Comparison of ENCODE assay signal across 20 cellular contexts in the genomic region with DNA sequence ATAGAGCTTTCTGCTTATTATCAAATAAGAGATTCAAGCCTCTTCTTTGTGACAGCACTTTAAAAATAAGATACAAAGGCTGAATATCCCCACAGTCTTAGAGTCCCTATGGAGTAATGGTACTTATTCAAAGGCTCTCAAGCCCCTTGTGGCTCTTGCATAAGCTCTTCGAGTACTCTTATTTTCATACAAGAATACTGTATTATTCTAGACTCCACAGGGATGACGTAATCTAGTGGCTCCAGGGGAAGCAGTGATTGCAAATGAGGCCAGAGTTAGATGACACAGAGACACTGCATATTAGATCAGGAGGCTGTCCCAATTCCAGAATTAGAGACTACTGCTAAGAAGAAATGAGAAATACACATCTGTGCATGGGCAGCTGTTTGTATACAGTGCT.
DNase-seq lines count a peak whose midpoint lies in the region; ATAC-seq, FAIRE-seq and TF ChIP-seq lines count a peak whose summit lies in the region.
"Had no signal": no experiment of that assay in that cellular context is flagged by ENCODE, and none has a peak within 500 bp of the region (broad histone marks: within the 10 kb centered on the region; RNA-seq: fewer than 3 reads in every experiment).

No MANE protein-coding gene starts in this region.

- H2AFZ ChIP-seq in astrocyte (ENCODE audit: low read depth, low read length) = no peak overlapping the region

- POLR2A ChIA-PET in HEK293 (lab: Yijun Ruan, JAX) = no interaction called here

- no peaks in the 10 kb centered on the region for H3K27me3 Mint-ChIP-seq in astrocyte (ENCODE audit: low read depth, unreplicated experiment)
- H3K27me3 Mint-ChIP-seq: B cell, memory B cell, naive B cell had no signal

- TF ChIP-seq CTCF in HEK293 (tag by site-specific recombination; IDR thresholded peaks at IDR 0.05) (no peak), astrocyte (IDR thresholded peaks at IDR 0.05; ENCODE audit: insufficient read depth, low read depth, low read length) (no peak)

- no peak overlapping the region for H3K27ac Mint-ChIP-seq in astrocyte (ENCODE audit: unreplicated experiment)
- H3K27ac Mint-ChIP-seq: B cell, endodermal cell, memory B cell, naive B cell had no signal

- no peak overlapping the region for H3K4me2 ChIP-seq in astrocyte (ENCODE audit: low read length)

- no peaks in the 10 kb centered on the region for H3K9me3 ChIP-seq in HEK293 (ENCODE audit: control insufficient read depth, insufficient read depth, low read depth, low read length)
- H3K9me3 ChIP-seq in astrocyte (ENCODE audit: insufficient read depth, low read depth, low read length) = no peaks in the 10 kb centered on the region
- H3K9me3 ChIP-seq: ovary had no signal

- H4K20me1 ChIP-seq in astrocyte (ENCODE audit: insufficient read depth, low read length) = no peaks in the 10 kb centered on the region

- H3K36me3 ChIP-seq in HEK293 (ENCODE audit: control insufficient read depth in 2 of 2, insufficient read depth in 1 of 2, low read length in 2 of 2) (no peaks in the 10 kb centered on the region), astrocyte (ENCODE audit: insufficient read depth, low read length) (no peaks in the 10 kb centered on the region)
- H3K36me3 ChIP-seq: ovary had no signal

- no peak for ATAC-seq in GM21423 (IDR thresholded peaks at IDR 0.05; ENCODE audit: unreplicated experiment)
- ATAC-seq: stimulated activated naive CD8-positive, alpha-beta T cell treated with anti-CD3 and anti-CD28 coated beads, Interleukin-15, Interleukin-2, amounts not matched to agents 100 U/mL and 50 U/mL, for 24 hours had no signal

- H3K79me2 ChIP-seq in astrocyte (ENCODE audit: insufficient read depth, low read length) = no peaks in the 10 kb centered on the region

- H3K9me3 Mint-ChIP-seq in astrocyte (ENCODE audit: unreplicated experiment) = peaks cover 4% of the 10 kb centered on the region

- no peak for FAIRE-seq in astrocyte (lab: Jason Lieb, UNC)
- FAIRE-seq: GM18507, keratinocyte had no signal

- H3K4me1 ChIP-seq in HEK293 (ENCODE audit: control insufficient read depth, insufficient read depth, low read length) (no peaks in the 10 kb centered on the region), astrocyte (ENCODE audit: insufficient read depth, low read length) (no peaks in the 10 kb centered on the region)

- H3K9ac ChIP-seq in astrocyte (ENCODE audit: low read length) = no peak overlapping the region

- no peak overlapping the region for H3K27ac ChIP-seq in HEK293 (ENCODE audit: extremely low read depth, low read depth, low read length)
- no peak overlapping the region for H3K27ac ChIP-seq in astrocyte (ENCODE audit: low read depth, low read length)
- H3K27ac ChIP-seq: ovary, skin epidermis had no signal

- H3K4me3 Mint-ChIP-seq in astrocyte (ENCODE audit: unreplicated experiment) = no peak overlapping the region
- H3K4me3 Mint-ChIP-seq: B cell, endodermal cell, memory B cell, naive B cell had no signal

- CTCF ChIA-PET in HEK293 (lab: Yijun Ruan, JAX) = interaction anchor here (0.6 kb wide), 1 partner anchor 226 kb away, joined by 3 read pairs; no protein-coding TSS in a partner anchor

- H3K27me3 ChIP-seq in astrocyte (ENCODE audit: insufficient read depth, low read length) = no peaks in the 10 kb centered on the region
- H3K27me3 ChIP-seq: ovary had no signal

- H3K36me3 Mint-ChIP-seq in astrocyte (ENCODE audit: low read depth, unreplicated experiment) = no peaks in the 10 kb centered on the region
- H3K36me3 Mint-ChIP-seq: memory B cell, naive B cell had no signal

- DNase-seq in LHCN-M2 (ENCODE audit: low read depth) = peak; percentile 2
- peak; percentile 3 for DNase-seq in astrocyte (ENCODE audit: low read depth)
- peak; percentile 9 for DNase-seq in medulla oblongata (ENCODE audit: extremely low spot score)
- DNase-seq in foreskin melanocyte = no peak
- no peak for DNase-seq in HuH-7 (ENCODE audit: low spot score)
- DNase-seq: activated CD4-positive, alpha-beta T cell treated with anti-CD3 and anti-CD28 coated beads, Interleukin-2, amount 50 U/mL, for 48 hours; activated naive CD4-positive, alpha-beta T cell; endodermal cell; naive B cell; ovary; stimulated activated naive CD8-positive, alpha-beta T cell treated with anti-CD3 and anti-CD28 coated beads, Interleukin-15, Interleukin-2, amounts not matched to agents 100 U/mL and 50 U/mL, for 24 hours; T-helper 1 cell; trophoblast cell had no signal

- H3K4me3 ChIP-seq in HEK293 (ENCODE audit: low read depth, low read length) (no peak overlapping the region), astrocyte (ENCODE audit: insufficient read depth, low read depth, low read length) (no peak overlapping the region)
- H3K4me3 ChIP-seq: ovary, skin epidermis had no signal

- H3K4me1 Mint-ChIP-seq in astrocyte (ENCODE audit: low read depth, unreplicated experiment) = no peaks in the 10 kb centered on the region
- H3K4me1 Mint-ChIP-seq: B cell, memory B cell, naive B cell had no signal

TF ChIP-seq in HEK293, 187 proteins besides CTCF, POLR2A, EP300 and RAD21:
- TF ChIP-seq ZNF169 (tag by site-specific recombination; IDR thresholded peaks at IDR 0.05) = no peak
- no peak for TF ChIP-seq KLF9 (tag by site-specific recombination; IDR thresholded peaks at IDR 0.05; ENCODE audit: low read depth)
- no peak for TF ChIP-seq HOXA7 (CRISPR knock-in tag; IDR thresholded peaks at IDR 0.05; ENCODE audit: borderline replicate concordance)
- TF ChIP-seq YY1 (tag by site-specific recombination; IDR thresholded peaks at IDR 0.05) = no peak
- TF ChIP-seq ZNF701 (tag by site-specific recombination; IDR thresholded peaks at IDR 0.05) = no peak
- no peak for TF ChIP-seq HOXC10 (CRISPR knock-in tag; IDR thresholded peaks at IDR 0.05)
- TF ChIP-seq, protein P1, sequence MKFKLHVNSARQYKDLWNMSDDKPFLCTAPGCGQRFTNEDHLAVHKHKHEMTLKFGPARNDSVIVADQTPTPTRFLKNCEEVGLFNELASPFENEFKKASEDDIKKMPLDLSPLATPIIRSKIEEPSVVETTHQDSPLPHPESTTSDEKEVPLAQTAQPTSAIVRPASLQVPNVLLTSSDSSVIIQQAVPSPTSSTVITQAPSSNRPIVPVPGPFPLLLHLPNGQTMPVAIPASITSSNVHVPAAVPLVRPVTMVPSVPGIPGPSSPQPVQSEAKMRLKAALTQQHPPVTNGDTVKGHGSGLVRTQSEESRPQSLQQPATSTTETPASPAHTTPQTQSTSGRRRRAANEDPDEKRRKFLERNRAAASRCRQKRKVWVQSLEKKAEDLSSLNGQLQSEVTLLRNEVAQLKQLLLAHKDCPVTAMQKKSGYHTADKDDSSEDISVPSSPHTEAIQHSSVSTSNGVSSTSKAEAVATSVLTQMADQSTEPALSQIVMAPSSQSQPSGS (tag by site-specific recombination; IDR thresholded peaks at IDR 0.05; ENCODE audit: low read depth) = peak; percentile 79

Comparison
In these comparisons a context has a peak if more than half of its experiments do, and no peak if none do; other contexts are left out.
1. DNase-seq: peak in LHCN-M2 (single experiment), astrocyte (single experiment) and medulla oblongata (single experiment); none in foreskin melanocyte (single experiment) and HuH-7 (single experiment).